In genomic region chr19:6276447-6276846, GRCh38 we compare ENCODE assay signal across 9 cellular contexts. TPM values are rescaled to one million over a fixed set of nuclear protein-coding genes. Genes with fewer than 3 reads are reported as not detected.
DNase-seq lines count a peak whose midpoint lies in the region; ATAC-seq and TF ChIP-seq lines count a peak whose summit lies in the region.
"Had no signal": no experiment of that assay in that cellular context is flagged by ENCODE, and none has a peak within 500 bp of the region (broad histone marks: within the 10 kb centered on the region; RNA-seq: fewer than 3 reads in every experiment).

No MANE protein-coding gene starts in this region.

- H3K36me3 ChIP-seq in Peyer's patch: no peaks in the 10 kb centered on the region

- H3K4me3 ChIP-seq in Peyer's patch: peak overlapping the region in 1 of 4 donors; percentile 0

- peak overlapping the region; percentile 94 for H3K27ac ChIP-seq in C4-2B
- peak overlapping the region; percentile 25 to 85 (median 66) for H3K27ac ChIP-seq in Peyer's patch

- no peaks in the 10 kb centered on the region for H3K27me3 ChIP-seq in Peyer's patch

- TF ChIP-seq CTCF in C4-2B (conservative IDR thresholded peaks at IDR 0.05) (no peak), Peyer's patch (IDR thresholded peaks at IDR 0.05) (no peak), osteocyte (IDR thresholded peaks at IDR 0.05) (no peak)

- H3K27me3 Mint-ChIP-seq in osteocyte (ENCODE audit: unreplicated experiment): no peaks in the 10 kb centered on the region
- no peaks in the 10 kb centered on the region for H3K27me3 Mint-ChIP-seq in activated CD8-positive, alpha-beta memory T cell treated with anti-CD3 and anti-CD28 coated beads, Interleukin-2, amount 10 ng/mL, durations not matched to agents 7 days and 5 days
- H3K27me3 Mint-ChIP-seq: activated B cell treated with CpG ODN at 0.5 μM for 24 hours had no signal

- TF ChIP-seq POLR2A in Peyer's patch (IDR thresholded peaks at IDR 0.05): no peak

- peaks cover 70% of the 10 kb centered on the region for H3K4me1 Mint-ChIP-seq in osteocyte (ENCODE audit: unreplicated experiment)
- peaks cover 29% of the 10 kb centered on the region for H3K4me1 Mint-ChIP-seq in activated CD8-positive, alpha-beta memory T cell treated with anti-CD3 and anti-CD28 coated beads, Interleukin-2, amount 10 ng/mL, durations not matched to agents 7 days and 5 days

- H3K27ac Mint-ChIP-seq in osteocyte (ENCODE audit: unreplicated experiment): peak overlapping the region; percentile 48
- H3K27ac Mint-ChIP-seq in activated CD8-positive, alpha-beta memory T cell treated with anti-CD3 and anti-CD28 coated beads, Interleukin-2, amount 10 ng/mL, durations not matched to agents 7 days and 5 days: no peak overlapping the region
- H3K27ac Mint-ChIP-seq: activated B cell treated with CpG ODN at 0.5 μM for 24 hours had no signal

- peak in 2 of 3 donors; percentile 32 to 72 for DNase-seq in Peyer's patch
- DNase-seq in fibroblast of gingiva (ENCODE audit: low read depth): peak; percentile 90
- no peak for DNase-seq in osteocyte (ENCODE audit: extremely low spot score, unreplicated experiment)
- no peak for DNase-seq in stimulated activated CD4-positive, alpha-beta T cell treated with anti-CD3 and anti-CD28 coated beads, Interleukin-1b, Interleukin-23, amount 100 ng/mL, for 48 hours
- no peak for DNase-seq in activated CD8-positive, alpha-beta memory T cell treated with anti-CD3 and anti-CD28 coated beads, Interleukin-2, amount 10 ng/mL, durations not matched to agents 7 days and 5 days
- no peak for DNase-seq in hypothalamus (lab: John Stamatoyannopoulos, UW)
- DNase-seq: activated B cell treated with CpG ODN at 0.5 μM for 24 hours had no signal

- H3K4me3 Mint-ChIP-seq in osteocyte (ENCODE audit: unreplicated experiment): peak overlapping the region; percentile 38
- H3K4me3 Mint-ChIP-seq in activated CD8-positive, alpha-beta memory T cell treated with anti-CD3 and anti-CD28 coated beads, Interleukin-2, amount 10 ng/mL, durations not matched to agents 7 days and 5 days: no peak overlapping the region
- H3K4me3 Mint-ChIP-seq: activated B cell treated with CpG ODN at 0.5 μM for 24 hours had no signal

- H3K36me3 Mint-ChIP-seq in osteocyte (ENCODE audit: unreplicated experiment): no peaks in the 10 kb centered on the region
- no peaks in the 10 kb centered on the region for H3K36me3 Mint-ChIP-seq in activated CD8-positive, alpha-beta memory T cell treated with anti-CD3 and anti-CD28 coated beads, Interleukin-2, amount 10 ng/mL, durations not matched to agents 7 days and 5 days

- no peaks in the 10 kb centered on the region for H3K9me3 ChIP-seq in Peyer's patch

- H3K4me1 ChIP-seq in Peyer's patch: peaks cover 0 to 69% (median 13%) of the 10 kb centered on the region in 4 donors

- no peak for ATAC-seq in GM19397 (IDR thresholded peaks at IDR 0.05; ENCODE audit: unreplicated experiment)
- ATAC-seq in activated CD8-positive, alpha-beta memory T cell treated with anti-CD3 and anti-CD28 coated beads, Interleukin-2, amount 10 ng/mL, durations not matched to agents 7 days and 5 days: no peak

- CTCF ChIA-PET in activated CD8-positive, alpha-beta memory T cell treated with anti-CD3 and anti-CD28 coated beads, Interleukin-2, amount 10 ng/mL, durations not matched to agents 7 days and 5 days (lab: Charles Lee): interaction anchor here (1.6 kb wide), 1 partner anchor 16 kb away, joined by 3 read pairs; no protein-coding TSS in a partner anchor

- H3K9me3 Mint-ChIP-seq in osteocyte (ENCODE audit: unreplicated experiment): no peaks in the 10 kb centered on the region
- no peaks in the 10 kb centered on the region for H3K9me3 Mint-ChIP-seq in activated CD8-positive, alpha-beta memory T cell treated with anti-CD3 and anti-CD28 coated beads, Interleukin-2, amount 10 ng/mL, durations not matched to agents 7 days and 5 days (ENCODE audit: low read depth)
- H3K9me3 Mint-ChIP-seq: activated B cell treated with CpG ODN at 0.5 μM for 24 hours had no signal

RNA-seq across cellular contexts. Expression of gene MLLT1, which starts 3.3 kb away (rescaled TPM):
- total RNA-seq in Peyer's patch: 10 to 100 TPM in 3 of 4 donors, 1 to 10 TPM in 1; 9.5 to 24.8 (median 19.3) TPM
- 65.8 and 68.8 TPM in 2 replicates for total RNA-seq in osteocyte
- total RNA-seq in activated CD8-positive, alpha-beta memory T cell treated with anti-CD3 and anti-CD28 coated beads, Interleukin-2, amount 10 ng/mL, durations not matched to agents 7 days and 5 days: 10 to 100 TPM; 40.5 to 47.1 TPM

RNA-seq across cellular contexts. Expression of gene ACER1, which starts 57.0 kb away (rescaled TPM):
- total RNA-seq in Peyer's patch (under 1 TPM in 1 of 4 donors, not detected in 3; 0.67 TPM), osteocyte (not detected in 2 replicates)
- total RNA-seq in activated CD8-positive, alpha-beta memory T cell treated with anti-CD3 and anti-CD28 coated beads, Interleukin-2, amount 10 ng/mL, durations not matched to agents 7 days and 5 days: under 1 TPM in 1 of 2 experiments, not detected in 1; 0.26 TPM
- total RNA-seq: activated B cell treated with CpG ODN at 0.5 μM for 24 hours had no signal

Comparison
In these comparisons a context has a peak if more than half of its experiments do, and no peak if none do; other contexts are left out.
1. DNase-seq: peak in Peyer's patch (2 of 3) and fibroblast of gingiva (single experiment); none in osteocyte (single experiment), stimulated activated CD4-positive, alpha-beta T cell treated with anti-CD3 and anti-CD28 coated beads, Interleukin-1b, Interleukin-23, amount 100 ng/mL, for 48 hours (single experiment), activated CD8-positive, alpha-beta memory T cell treated with anti-CD3 and anti-CD28 coated beads, Interleukin-2, amount 10 ng/mL, durations not matched to agents 7 days and 5 days (single experiment) and hypothalamus (0 of 51).